ENCODE assay signal across 18 cellular contexts in genomic region chr1:211126622-211127021, GRCh38. TPM values are rescaled to one million over a fixed set of nuclear protein-coding genes. Genes with fewer than 3 reads are reported as not detected.
DNase-seq lines count a peak whose midpoint lies in the region; ATAC-seq and TF ChIP-seq lines count a peak whose summit lies in the region.
"Had no signal": no experiment of that assay in that cellular context is flagged by ENCODE, and none has a peak within 500 bp of the region (broad histone marks: within the 10 kb centered on the region; RNA-seq: fewer than 3 reads in every experiment).

No MANE protein-coding gene starts in this region.

- no peaks in the 10 kb centered on the region for H3K27me3 ChIP-seq in colonic mucosa
- H3K27me3 ChIP-seq: Peyer's patch had no signal

- intact Hi-C loops in colonic mucosa (cut with DNase I): no loop called here

- H3K4me3 ChIP-seq in colonic mucosa: no peak overlapping the region
- H3K4me3 ChIP-seq: GM12878, HAP-1, Peyer's patch had no signal

- H3K27ac ChIP-seq in colonic mucosa (peak overlapping the region; percentile 27), RWPE1 (no peak overlapping the region)

- H3K9ac ChIP-seq in colonic mucosa (ENCODE audit: low read depth in 2 of 2, low read length in 2 of 2): no peak overlapping the region

- no peak for TF ChIP-seq CTCF in colonic mucosa (IDR thresholded peaks at IDR 0.05)
- TF ChIP-seq CTCF in RWPE1 (conservative IDR thresholded peaks at IDR 0.05; ENCODE audit: low read depth): no peak

- no peaks in the 10 kb centered on the region for H3K9me3 ChIP-seq in colonic mucosa
- H3K9me3 ChIP-seq: HAP-1, Peyer's patch had no signal

- H3K4me1 ChIP-seq in colonic mucosa: no peaks in the 10 kb centered on the region
- H3K4me1 ChIP-seq: HAP-1, Peyer's patch had no signal

- CTCF ChIA-PET in RWPE1 (lab: Yijun Ruan, JAX): no interaction called here

- no peaks in the 10 kb centered on the region for H3K36me3 ChIP-seq in colonic mucosa
- H3K36me3 ChIP-seq: HAP-1, Peyer's patch had no signal

- DNase-seq in EH (ENCODE audit: low read depth) (peak; percentile 87), colonic mucosa (no peak), myocyte (ENCODE audit: low read depth) (peak; percentile 49), stromal cell of bone marrow (ENCODE audit: low read depth) (peak; percentile 80), D341Med (ENCODE audit: low spot score) (no peak), RWPE1 (ENCODE audit: low spot score) (no peak)
- DNase-seq: ACHN, C1 segment of cervical spinal cord, DMS153, NCI-H1417, NCI-H1930, NCI-H510A, NCI-H82, Peyer's patch, SHP77 treated with DMSO at 0.1 percent for 48 hours had no signal

- no peak for ATAC-seq in activated CD4-positive, CD25-positive, alpha-beta regulatory T cell treated with anti-CD3 and anti-CD28 coated beads, Interleukin-2, amount 50 U/mL, for 24 hours
- ATAC-seq: GM12878 had no signal

- POLR2A ChIA-PET in RWPE1 (lab: Yijun Ruan, JAX; ENCODE audit: low non-redundant PET): no interaction called here

RNA-seq across cellular contexts. Expression of gene KCNH1, which starts 7.3 kb away (rescaled TPM):
- total RNA-seq in colonic mucosa: under 1 TPM; 0.40 to 0.64 TPM
- total RNA-seq in myocyte: 9.3 and 10.3 TPM in 2 replicates
- polyA plus RNA-seq in myocyte (2012): 14.6 TPM
- total RNA-seq: GM12878 had no signal

Comparison
In these comparisons a context has a peak if more than half of its experiments do, and no peak if none do; other contexts are left out.
1. DNase-seq: peak in EH (single experiment), myocyte (single experiment) and stromal cell of bone marrow (single experiment); none in colonic mucosa (single experiment), D341Med (single experiment) and RWPE1 (single experiment).